ENCODE assay signal across 3 cellular contexts in the genomic region with DNA sequence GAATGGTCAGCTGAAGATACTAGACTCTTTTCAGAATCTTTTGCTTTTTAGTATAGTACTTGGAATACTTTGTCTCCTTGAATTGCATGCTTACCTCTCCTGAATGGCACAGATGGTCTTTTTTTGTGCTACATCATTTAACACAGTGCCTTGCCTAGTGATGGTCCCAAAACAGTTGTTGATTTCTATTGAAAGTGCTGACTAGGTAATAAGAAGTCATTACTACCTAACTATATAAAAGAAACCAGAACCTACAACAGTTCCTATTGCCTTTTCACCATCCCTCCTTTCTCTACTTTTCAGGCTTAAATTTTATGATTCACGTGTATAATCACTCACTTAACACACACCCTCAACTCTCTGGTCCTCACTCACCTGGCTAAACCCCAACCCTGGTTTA.
TF ChIP-seq lines count a peak whose summit lies in the region.

No MANE protein-coding gene starts in this region.

TF ChIP-seq in A549, 52 proteins besides CTCF, POLR2A, EP300 and RAD21:
- TF ChIP-seq KDM5A (IDR thresholded peaks at IDR 0.05) (no peak), MAFK (IDR thresholded peaks at IDR 0.05; ENCODE audit: partially characterized antibody) (peak; percentile 89)

TF ChIP-seq in IMR-90, 13 proteins besides CTCF, POLR2A, EP300 and RAD21:
- TF ChIP-seq RCOR1 (IDR thresholded peaks at IDR 0.05; ENCODE audit: insufficient replicate concordance, low read length) (no peak), MXI1 (IDR thresholded peaks at IDR 0.05; ENCODE audit: borderline replicate concordance, low read depth, low read length) (no peak), MAFK (IDR thresholded peaks at IDR 0.05; ENCODE audit: low read depth, low read length) (peak; percentile 76), MAZ (IDR thresholded peaks at IDR 0.05; ENCODE audit: borderline replicate concordance, low read depth, low read length) (no peak), SMC3 (IDR thresholded peaks at IDR 0.05; ENCODE audit: low read depth, low read length) (no peak)
- TF ChIP-seq, protein P1, sequence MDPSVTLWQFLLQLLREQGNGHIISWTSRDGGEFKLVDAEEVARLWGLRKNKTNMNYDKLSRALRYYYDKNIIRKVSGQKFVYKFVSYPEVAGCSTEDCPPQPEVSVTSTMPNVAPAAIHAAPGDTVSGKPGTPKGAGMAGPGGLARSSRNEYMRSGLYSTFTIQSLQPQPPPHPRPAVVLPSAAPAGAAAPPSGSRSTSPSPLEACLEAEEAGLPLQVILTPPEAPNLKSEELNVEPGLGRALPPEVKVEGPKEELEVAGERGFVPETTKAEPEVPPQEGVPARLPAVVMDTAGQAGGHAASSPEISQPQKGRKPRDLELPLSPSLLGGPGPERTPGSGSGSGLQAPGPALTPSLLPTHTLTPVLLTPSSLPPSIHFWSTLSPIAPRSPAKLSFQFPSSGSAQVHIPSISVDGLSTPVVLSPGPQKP (IDR thresholded peaks at IDR 0.05; ENCODE audit: borderline replicate concordance, low read depth, low read length): no peak

TF ChIP-seq in endothelial cell of umbilical vein, 7 proteins besides CTCF, POLR2A, EP300 and RAD21:
- TF ChIP-seq MYC (IDR thresholded peaks at IDR 0.05; ENCODE audit: low read depth, low read length) (no peak), GATA2 (IDR thresholded peaks at IDR 0.05; ENCODE audit: insufficient read depth, insufficient read length, low read depth, low read length) (no peak), POLR2AphosphoS5 (IDR thresholded peaks at IDR 0.05; ENCODE audit: insufficient read depth, low read depth, low read length) (no peak), JUN (IDR thresholded peaks at IDR 0.05; ENCODE audit: borderline replicate concordance, insufficient read depth, insufficient read length, low read depth) (no peak), EZH2 (IDR thresholded peaks at IDR 0.05; ENCODE audit: borderline replicate concordance, low read depth, low read length, severe bottlenecking) (no peak), FOS (IDR thresholded peaks at IDR 0.05; ENCODE audit: borderline replicate concordance, insufficient read depth, low read length) (no peak)
TF ChIP-seq in endothelial cell of umbilical vein: peak in this region for 0.
